Comparison of ENCODE assay signal across 1 cellular context in the genomic region with DNA sequence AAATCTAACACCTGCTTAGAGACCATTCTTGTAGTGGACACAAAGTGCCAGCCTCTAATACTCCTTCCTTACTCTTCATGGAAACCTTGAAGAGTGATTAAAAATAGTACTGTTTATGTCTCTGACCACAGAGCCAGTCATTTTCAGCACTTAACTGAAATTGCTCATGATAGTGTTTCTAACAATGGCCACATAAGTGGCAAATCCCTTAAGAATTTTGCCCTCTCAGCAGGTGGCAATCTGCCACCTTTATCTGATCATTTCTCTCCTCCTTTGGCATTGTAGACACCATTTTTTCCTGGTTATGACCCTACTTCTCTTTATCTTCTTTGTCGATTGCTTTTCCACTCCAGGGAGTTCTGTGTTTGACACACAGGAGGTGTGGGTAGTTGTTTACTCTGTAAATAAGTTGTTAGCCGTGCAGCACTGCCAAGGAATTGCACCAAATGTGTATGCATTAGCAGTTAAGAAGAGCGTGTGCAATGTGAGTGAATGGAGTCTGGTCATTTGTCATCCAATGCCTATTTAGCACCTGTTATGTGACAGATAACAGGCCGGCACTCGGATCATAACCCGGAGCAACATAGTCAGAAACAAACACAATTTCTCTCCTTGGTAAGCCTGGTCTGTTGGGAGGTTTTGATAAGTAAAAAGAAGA.
TF ChIP-seq lines count a peak whose summit lies in the region.

No MANE protein-coding gene starts in this region.

TF ChIP-seq in H1, 55 proteins besides CTCF, POLR2A, EP300 and RAD21:
- TF ChIP-seq BCL11A (IDR thresholded peaks at IDR 0.05; ENCODE audit: low read depth in 2 of 2, low read length in 2 of 2) (no peak), TAF1 (IDR thresholded peaks at IDR 0.05; ENCODE audit: low read depth, low read length) (no peak), SIX5 (IDR thresholded peaks at IDR 0.05; ENCODE audit: low read depth, low read length) (no peak), TBP (IDR thresholded peaks at IDR 0.05; ENCODE audit: low read depth, low read length) (no peak), PHF8 (conservative IDR thresholded peaks at IDR 0.05; ENCODE audit: low read depth, low read length) (no peak), CREB1 (IDR thresholded peaks at IDR 0.05) (no peak), NANOG (IDR thresholded peaks at IDR 0.05; ENCODE audit: insufficient read depth, low read depth, low read length, poor library complexity, severe bottlenecking) (no peak), USF2 (IDR thresholded peaks at IDR 0.05; ENCODE audit: low read length) (no peak), RXRA (IDR thresholded peaks at IDR 0.05; ENCODE audit: insufficient read depth, low read depth, low read length) (no peak), EGR1 (IDR thresholded peaks at IDR 0.05; ENCODE audit: borderline replicate concordance, low read depth, low read length) (no peak), SIN3A (conservative IDR thresholded peaks at IDR 0.05 in 1 of 2, IDR thresholded peaks at IDR 0.05 in 1 of 2; ENCODE audit: low read depth in 1 of 2, low read length in 2 of 2) (no peak), SUZ12 (IDR thresholded peaks at IDR 0.05; ENCODE audit: low read length) (no peak), ASH2L (IDR thresholded peaks at IDR 0.05; ENCODE audit: low read length) (no peak), JUN (IDR thresholded peaks at IDR 0.05; ENCODE audit: low read depth, low read length) (no peak), KDM4A (IDR thresholded peaks at IDR 0.05; ENCODE audit: low read depth, low read length, severe bottlenecking) (no peak), EZH2 (IDR thresholded peaks at IDR 0.05; ENCODE audit: low read depth, low read length, severe bottlenecking) (no peak), RNF2 (IDR thresholded peaks at IDR 0.05; ENCODE audit: borderline replicate concordance, low read depth, low read length, missing control alignments, poor library complexity, severe bottlenecking) (no peak)
- TF ChIP-seq, protein P1, sequence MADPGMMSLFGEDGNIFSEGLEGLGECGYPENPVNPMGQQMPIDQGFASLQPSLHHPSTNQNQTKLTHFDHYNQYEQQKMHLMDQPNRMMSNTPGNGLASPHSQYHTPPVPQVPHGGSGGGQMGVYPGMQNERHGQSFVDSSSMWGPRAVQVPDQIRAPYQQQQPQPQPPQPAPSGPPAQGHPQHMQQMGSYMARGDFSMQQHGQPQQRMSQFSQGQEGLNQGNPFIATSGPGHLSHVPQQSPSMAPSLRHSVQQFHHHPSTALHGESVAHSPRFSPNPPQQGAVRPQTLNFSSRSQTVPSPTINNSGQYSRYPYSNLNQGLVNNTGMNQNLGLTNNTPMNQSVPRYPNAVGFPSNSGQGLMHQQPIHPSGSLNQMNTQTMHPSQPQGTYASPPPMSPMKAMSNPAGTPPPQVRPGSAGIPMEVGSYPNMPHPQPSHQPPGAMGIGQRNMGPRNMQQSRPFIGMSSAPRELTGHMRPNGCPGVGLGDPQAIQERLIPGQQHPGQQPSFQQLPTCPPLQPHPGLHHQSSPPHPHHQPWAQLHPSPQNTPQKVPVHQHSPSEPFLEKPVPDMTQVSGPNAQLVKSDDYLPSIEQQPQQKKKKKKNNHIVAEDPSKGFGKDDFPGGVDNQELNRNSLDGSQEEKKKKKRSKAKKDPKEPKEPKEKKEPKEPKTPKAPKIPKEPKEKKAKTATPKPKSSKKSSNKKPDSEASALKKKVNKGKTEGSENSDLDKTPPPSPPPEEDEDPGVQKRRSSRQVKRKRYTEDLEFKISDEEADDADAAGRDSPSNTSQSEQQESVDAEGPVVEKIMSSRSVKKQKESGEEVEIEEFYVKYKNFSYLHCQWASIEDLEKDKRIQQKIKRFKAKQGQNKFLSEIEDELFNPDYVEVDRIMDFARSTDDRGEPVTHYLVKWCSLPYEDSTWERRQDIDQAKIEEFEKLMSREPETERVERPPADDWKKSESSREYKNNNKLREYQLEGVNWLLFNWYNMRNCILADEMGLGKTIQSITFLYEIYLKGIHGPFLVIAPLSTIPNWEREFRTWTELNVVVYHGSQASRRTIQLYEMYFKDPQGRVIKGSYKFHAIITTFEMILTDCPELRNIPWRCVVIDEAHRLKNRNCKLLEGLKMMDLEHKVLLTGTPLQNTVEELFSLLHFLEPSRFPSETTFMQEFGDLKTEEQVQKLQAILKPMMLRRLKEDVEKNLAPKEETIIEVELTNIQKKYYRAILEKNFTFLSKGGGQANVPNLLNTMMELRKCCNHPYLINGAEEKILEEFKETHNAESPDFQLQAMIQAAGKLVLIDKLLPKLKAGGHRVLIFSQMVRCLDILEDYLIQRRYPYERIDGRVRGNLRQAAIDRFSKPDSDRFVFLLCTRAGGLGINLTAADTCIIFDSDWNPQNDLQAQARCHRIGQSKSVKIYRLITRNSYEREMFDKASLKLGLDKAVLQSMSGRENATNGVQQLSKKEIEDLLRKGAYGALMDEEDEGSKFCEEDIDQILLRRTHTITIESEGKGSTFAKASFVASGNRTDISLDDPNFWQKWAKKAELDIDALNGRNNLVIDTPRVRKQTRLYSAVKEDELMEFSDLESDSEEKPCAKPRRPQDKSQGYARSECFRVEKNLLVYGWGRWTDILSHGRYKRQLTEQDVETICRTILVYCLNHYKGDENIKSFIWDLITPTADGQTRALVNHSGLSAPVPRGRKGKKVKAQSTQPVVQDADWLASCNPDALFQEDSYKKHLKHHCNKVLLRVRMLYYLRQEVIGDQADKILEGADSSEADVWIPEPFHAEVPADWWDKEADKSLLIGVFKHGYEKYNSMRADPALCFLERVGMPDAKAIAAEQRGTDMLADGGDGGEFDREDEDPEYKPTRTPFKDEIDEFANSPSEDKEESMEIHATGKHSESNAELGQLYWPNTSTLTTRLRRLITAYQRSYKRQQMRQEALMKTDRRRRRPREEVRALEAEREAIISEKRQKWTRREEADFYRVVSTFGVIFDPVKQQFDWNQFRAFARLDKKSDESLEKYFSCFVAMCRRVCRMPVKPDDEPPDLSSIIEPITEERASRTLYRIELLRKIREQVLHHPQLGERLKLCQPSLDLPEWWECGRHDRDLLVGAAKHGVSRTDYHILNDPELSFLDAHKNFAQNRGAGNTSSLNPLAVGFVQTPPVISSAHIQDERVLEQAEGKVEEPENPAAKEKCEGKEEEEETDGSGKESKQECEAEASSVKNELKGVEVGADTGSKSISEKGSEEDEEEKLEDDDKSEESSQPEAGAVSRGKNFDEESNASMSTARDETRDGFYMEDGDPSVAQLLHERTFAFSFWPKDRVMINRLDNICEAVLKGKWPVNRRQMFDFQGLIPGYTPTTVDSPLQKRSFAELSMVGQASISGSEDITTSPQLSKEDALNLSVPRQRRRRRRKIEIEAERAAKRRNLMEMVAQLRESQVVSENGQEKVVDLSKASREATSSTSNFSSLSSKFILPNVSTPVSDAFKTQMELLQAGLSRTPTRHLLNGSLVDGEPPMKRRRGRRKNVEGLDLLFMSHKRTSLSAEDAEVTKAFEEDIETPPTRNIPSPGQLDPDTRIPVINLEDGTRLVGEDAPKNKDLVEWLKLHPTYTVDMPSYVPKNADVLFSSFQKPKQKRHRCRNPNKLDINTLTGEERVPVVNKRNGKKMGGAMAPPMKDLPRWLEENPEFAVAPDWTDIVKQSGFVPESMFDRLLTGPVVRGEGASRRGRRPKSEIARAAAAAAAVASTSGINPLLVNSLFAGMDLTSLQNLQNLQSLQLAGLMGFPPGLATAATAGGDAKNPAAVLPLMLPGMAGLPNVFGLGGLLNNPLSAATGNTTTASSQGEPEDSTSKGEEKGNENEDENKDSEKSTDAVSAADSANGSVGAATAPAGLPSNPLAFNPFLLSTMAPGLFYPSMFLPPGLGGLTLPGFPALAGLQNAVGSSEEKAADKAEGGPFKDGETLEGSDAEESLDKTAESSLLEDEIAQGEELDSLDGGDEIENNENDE (IDR thresholded peaks at IDR 0.05; ENCODE audit: insufficient replicate concordance, low read length) = no peak
